Comparison of ENCODE assay signal across 8 cellular contexts in the genomic region with DNA sequence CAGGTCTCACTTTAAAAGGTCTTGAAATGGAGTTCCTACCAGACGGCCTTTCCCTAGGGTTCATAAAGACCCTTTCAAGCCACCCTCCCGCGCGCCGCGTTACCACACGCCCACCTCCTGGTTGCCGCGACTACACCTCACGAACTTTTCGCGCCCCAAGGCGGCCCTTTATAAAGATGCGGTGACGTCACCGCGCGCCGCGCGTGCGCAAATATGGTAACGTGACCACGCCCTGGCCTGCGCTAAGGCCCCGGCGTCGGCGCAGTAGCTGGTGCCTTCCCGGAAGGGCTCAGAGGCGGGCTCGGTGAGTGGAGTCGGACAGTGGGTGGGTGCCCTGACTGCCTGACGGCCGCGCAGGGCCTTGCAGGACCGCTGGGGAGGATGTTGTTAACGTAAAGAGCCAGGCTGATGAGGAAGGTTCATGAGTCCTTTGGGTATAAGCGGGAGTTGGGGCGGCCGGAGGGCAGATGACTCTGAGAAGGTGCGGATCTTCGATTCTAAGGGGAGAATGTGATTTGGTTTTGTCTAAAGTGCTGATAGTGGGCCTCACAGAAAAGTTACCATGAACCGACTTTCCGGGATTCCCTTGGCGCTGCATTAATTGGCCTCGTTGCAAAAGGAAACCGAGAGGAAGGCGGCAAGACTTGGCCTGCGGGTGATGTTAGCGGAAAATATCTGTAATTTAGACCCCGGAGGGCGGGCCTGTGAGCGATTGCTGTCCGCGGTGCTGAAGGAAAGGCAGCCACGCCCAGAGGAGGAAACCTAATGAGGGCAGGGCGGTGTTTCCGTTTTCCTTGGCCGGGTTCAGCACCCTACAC. TPM values are rescaled to one million over a fixed set of nuclear protein-coding genes. Genes with fewer than 3 reads are reported as not detected.
A peak's percentile ranks its signal among the peaks of the same experiment; 100 is the strongest.
DNase-seq lines count a peak whose midpoint lies in the region; ATAC-seq, FAIRE-seq and TF ChIP-seq lines count a peak whose summit lies in the region.

No MANE protein-coding gene starts in this region.

- H3K9me3 Mint-ChIP-seq in WTC11: peaks cover 11% of the 10 kb centered on the region

- no peaks in the 10 kb centered on the region for H3K9me3 ChIP-seq in skeletal muscle tissue (ENCODE audit: control insufficient read depth in 3 of 3, low read length in 3 of 3)

- peak overlapping the region; percentile 96 for H3K4me3 Mint-ChIP-seq in WTC11

- CTCF ChIA-PET in WTC11 (lab: Charles Lee): interaction anchor here (1.2 kb wide), 1 partner anchor 240 kb away, joined by 6 read pairs; no protein-coding TSS in a partner anchor

- no peak for TF ChIP-seq POLR2A in NB4 (IDR thresholded peaks at IDR 0.05; ENCODE audit: extremely low read depth, insufficient read length)

- peaks cover 0 to 6% (median 3%) of the 10 kb centered on the region in 3 donors for H3K4me1 ChIP-seq in skeletal muscle tissue (ENCODE audit: control insufficient read depth in 3 of 3, insufficient read depth in 3 of 3, low read length in 3 of 3)

- peak; percentile 98 for ATAC-seq in WTC11

- no peaks in the 10 kb centered on the region for H3K27me3 ChIP-seq in H7 (ENCODE audit: control insufficient read depth, insufficient read depth, low read length)
- H3K27me3 ChIP-seq in bronchial epithelial cell (ENCODE audit: control insufficient read depth, insufficient read depth, low read length): no peaks in the 10 kb centered on the region
- peaks cover 0 to 6% (median 3%) of the 10 kb centered on the region in 3 donors for H3K27me3 ChIP-seq in skeletal muscle tissue (ENCODE audit: control insufficient read depth in 3 of 3, insufficient read depth in 3 of 3, low read length in 3 of 3)

- peaks cover 2% of the 10 kb centered on the region; the same call in 1 of the 2 replicates for H3K36me3 Mint-ChIP-seq in WTC11

- TF ChIP-seq CTCF in NB4 (IDR thresholded peaks at IDR 0.05; ENCODE audit: low read depth, low read length): no peak
- TF ChIP-seq CTCF in WTC11 (IDR thresholded peaks at IDR 0.05): no peak
- no peak for TF ChIP-seq CTCF in bronchial epithelial cell (IDR thresholded peaks at IDR 0.05; ENCODE audit: insufficient read depth, low read length, severe bottlenecking)

- no peak for FAIRE-seq in bronchial epithelial cell (lab: Jason Lieb, UNC)

- no peaks in the 10 kb centered on the region; the same call in 1 of the 2 replicates for H3K36me3 ChIP-seq in H7 (replicated peaks; ENCODE audit: control insufficient read depth, insufficient read depth, low read length)
- H3K36me3 ChIP-seq in bronchial epithelial cell (ENCODE audit: control insufficient read depth, insufficient read depth, low read length): no peaks in the 10 kb centered on the region
- no peaks in the 10 kb centered on the region for H3K36me3 ChIP-seq in skeletal muscle tissue (ENCODE audit: control insufficient read depth in 3 of 3, insufficient read depth in 3 of 3, low read length in 3 of 3)

- H3K27ac ChIP-seq in skeletal muscle tissue (ENCODE audit: low read depth, low read length): peak overlapping the region; percentile 36

- peaks cover 14% of the 10 kb centered on the region for H3K27me3 Mint-ChIP-seq in WTC11 (ENCODE audit: low read depth)

- peak; percentile 86 for DNase-seq in EL
- DNase-seq in H7: peak; percentile 84
- peak; percentile 11 for DNase-seq in NB4 (ENCODE audit: low read depth)
- peak; percentile 89 for DNase-seq in WTC11 (ENCODE audit: low spot score)
- DNase-seq in bronchial epithelial cell (ENCODE audit: low read depth): peak; percentile 69
- peak; percentile 90 for DNase-seq in iPS-NIHi11 (ENCODE audit: low spot score)
- DNase-seq in NCI-H82 treated with DMSO at 0.1 percent for 48 hours (lab: John Stamatoyannopoulos, UW; ENCODE audit: unreplicated experiment): no peak

- POLR2A ChIA-PET in WTC11 (lab: Charles Lee): interaction anchor here (1.0 to 1.3 kb wide), 2 partner anchors 50 to 53 kb away, joined by 3 to 6 read pairs; no protein-coding TSS in a partner anchor

- H3K4me1 Mint-ChIP-seq in WTC11: peaks cover 12% of the 10 kb centered on the region

- peak overlapping the region in 2 of 3 donors; percentile 27 to 50 for H3K9ac ChIP-seq in skeletal muscle tissue (ENCODE audit: low read depth in 1 of 3, low read length in 3 of 3)

- peak overlapping the region; percentile 61 for H3K4me3 ChIP-seq in H7 (ENCODE audit: insufficient read depth, low read depth, low read length)
- H3K4me3 ChIP-seq in NB4 (ENCODE audit: low read depth, low read length): no peak overlapping the region
- peak overlapping the region; percentile 56 for H3K4me3 ChIP-seq in bronchial epithelial cell (ENCODE audit: low read depth, low read length)
- H3K4me3 ChIP-seq in skeletal muscle tissue (ENCODE audit: low read length in 3 of 3): peak overlapping the region; percentile 67 to 72 (median 68)

- H3K27ac Mint-ChIP-seq in WTC11: peak overlapping the region; percentile 97

TF ChIP-seq in WTC11, 78 proteins besides CTCF, POLR2A, EP300 and RAD21 (continues in another document):
- TF ChIP-seq RORB (CRISPR knock-in tag; IDR thresholded peaks at IDR 0.05) (no peak), CREM (CRISPR knock-in tag; IDR thresholded peaks at IDR 0.05) (no peak; the same call in none of the 2 replicates), NFYB (CRISPR knock-in tag; conservative IDR thresholded peaks at IDR 0.05; ENCODE audit: low read depth) (0 out of 2 replicates have a peak, but pooled peaks have one; percentile 14), PRRX2 (CRISPR knock-in tag; IDR thresholded peaks at IDR 0.05) (no peak), ZNF263 (CRISPR knock-in tag; IDR thresholded peaks at IDR 0.05; ENCODE audit: low read depth) (no peak), ZNF671 (CRISPR knock-in tag; IDR thresholded peaks at IDR 0.05) (no peak), MYBL2 (CRISPR knock-in tag; IDR thresholded peaks at IDR 0.05) (peak; percentile 36; the same call in 1 of the 2 replicates), NR1H2 (CRISPR knock-in tag; IDR thresholded peaks at IDR 0.05) (no peak), ZNF317 (CRISPR knock-in tag; IDR thresholded peaks at IDR 0.05; ENCODE audit: borderline replicate concordance, low read depth) (no peak), GABPB1 (CRISPR knock-in tag; IDR thresholded peaks at IDR 0.05) (no peak), FOXP1 (CRISPR knock-in tag; IDR thresholded peaks at IDR 0.05; ENCODE audit: borderline replicate concordance) (peak; percentile 80), ZBTB21 (CRISPR knock-in tag; IDR thresholded peaks at IDR 0.05; ENCODE audit: borderline replicate concordance) (0 out of 2 replicates have a peak, but pooled peaks have one; percentile 65)
- TF ChIP-seq, protein P1, sequence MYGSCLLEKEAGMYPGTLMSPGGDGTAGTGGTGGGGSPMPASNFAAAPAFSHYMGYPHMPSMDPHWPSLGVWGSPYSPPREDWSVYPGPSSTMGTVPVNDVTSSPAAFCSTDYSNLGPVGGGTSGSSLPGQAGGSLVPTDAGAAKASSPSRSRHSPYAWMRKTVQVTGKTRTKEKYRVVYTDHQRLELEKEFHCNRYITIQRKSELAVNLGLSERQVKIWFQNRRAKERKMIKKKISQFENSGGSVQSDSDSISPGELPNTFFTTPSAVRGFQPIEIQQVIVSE (CRISPR knock-in tag; IDR thresholded peaks at IDR 0.05; ENCODE audit: borderline replicate concordance): no peak
- TF ChIP-seq, protein P2, sequence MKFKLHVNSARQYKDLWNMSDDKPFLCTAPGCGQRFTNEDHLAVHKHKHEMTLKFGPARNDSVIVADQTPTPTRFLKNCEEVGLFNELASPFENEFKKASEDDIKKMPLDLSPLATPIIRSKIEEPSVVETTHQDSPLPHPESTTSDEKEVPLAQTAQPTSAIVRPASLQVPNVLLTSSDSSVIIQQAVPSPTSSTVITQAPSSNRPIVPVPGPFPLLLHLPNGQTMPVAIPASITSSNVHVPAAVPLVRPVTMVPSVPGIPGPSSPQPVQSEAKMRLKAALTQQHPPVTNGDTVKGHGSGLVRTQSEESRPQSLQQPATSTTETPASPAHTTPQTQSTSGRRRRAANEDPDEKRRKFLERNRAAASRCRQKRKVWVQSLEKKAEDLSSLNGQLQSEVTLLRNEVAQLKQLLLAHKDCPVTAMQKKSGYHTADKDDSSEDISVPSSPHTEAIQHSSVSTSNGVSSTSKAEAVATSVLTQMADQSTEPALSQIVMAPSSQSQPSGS (CRISPR knock-in tag; IDR thresholded peaks at IDR 0.05; ENCODE audit: borderline replicate concordance, low read depth): no peak
- TF ChIP-seq, protein P3, sequence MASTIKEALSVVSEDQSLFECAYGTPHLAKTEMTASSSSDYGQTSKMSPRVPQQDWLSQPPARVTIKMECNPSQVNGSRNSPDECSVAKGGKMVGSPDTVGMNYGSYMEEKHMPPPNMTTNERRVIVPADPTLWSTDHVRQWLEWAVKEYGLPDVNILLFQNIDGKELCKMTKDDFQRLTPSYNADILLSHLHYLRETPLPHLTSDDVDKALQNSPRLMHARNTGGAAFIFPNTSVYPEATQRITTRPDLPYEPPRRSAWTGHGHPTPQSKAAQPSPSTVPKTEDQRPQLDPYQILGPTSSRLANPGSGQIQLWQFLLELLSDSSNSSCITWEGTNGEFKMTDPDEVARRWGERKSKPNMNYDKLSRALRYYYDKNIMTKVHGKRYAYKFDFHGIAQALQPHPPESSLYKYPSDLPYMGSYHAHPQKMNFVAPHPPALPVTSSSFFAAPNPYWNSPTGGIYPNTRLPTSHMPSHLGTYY (CRISPR knock-in tag; IDR thresholded peaks at IDR 0.05): no peak
- TF ChIP-seq, protein P4, sequence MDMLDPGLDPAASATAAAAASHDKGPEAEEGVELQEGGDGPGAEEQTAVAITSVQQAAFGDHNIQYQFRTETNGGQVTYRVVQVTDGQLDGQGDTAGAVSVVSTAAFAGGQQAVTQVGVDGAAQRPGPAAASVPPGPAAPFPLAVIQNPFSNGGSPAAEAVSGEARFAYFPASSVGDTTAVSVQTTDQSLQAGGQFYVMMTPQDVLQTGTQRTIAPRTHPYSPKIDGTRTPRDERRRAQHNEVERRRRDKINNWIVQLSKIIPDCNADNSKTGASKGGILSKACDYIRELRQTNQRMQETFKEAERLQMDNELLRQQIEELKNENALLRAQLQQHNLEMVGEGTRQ (CRISPR knock-in tag; IDR thresholded peaks at IDR 0.05): peak; percentile 88

RNA-seq across cellular contexts. Expression of a gene that starts 54.4 kb away (rescaled TPM):
- 0.14 TPM in 1 of 2 replicates, not detected in the other for total RNA-seq in H7 (2014; rRNA removed; shearing (Covaris generic))
- not detected in 3 replicates for total RNA-seq in WTC11 (2021)
- not detected in 2 replicates for total RNA-seq in bronchial epithelial cell
- not detected for total RNA-seq in skeletal muscle tissue
